In genomic region chr4:73704314-73705055, GRCh38 we compare ENCODE assay signal across 8 cellular contexts. TPM values are rescaled to one million over a fixed set of nuclear protein-coding genes. Genes with fewer than 3 reads are reported as not detected.
DNase-seq lines count a peak whose midpoint lies in the region; ATAC-seq, FAIRE-seq and TF ChIP-seq lines count a peak whose summit lies in the region.

No MANE protein-coding gene starts in this region.

- H3K4me3 ChIP-seq in SJCRH30 (no peak overlapping the region), fibroblast of pulmonary artery (replicated peaks; ENCODE audit: low read depth, low read length) (no peak overlapping the region), pancreas (no peak overlapping the region)

- H3K4me1 ChIP-seq in SJCRH30: peaks cover 44% of the 10 kb centered on the region
- H3K4me1 ChIP-seq in pancreas: peaks cover 3 to 24% (median 15%) of the 10 kb centered on the region in 3 donors

- H3K9me3 ChIP-seq in SJCRH30 (replicated peaks) (no peaks in the 10 kb centered on the region), pancreas (no peaks in the 10 kb centered on the region)

- H3K27ac ChIP-seq in SJCRH30 (peak overlapping the region; percentile 72), pancreas (peak overlapping the region in 2 of 4 donors; percentile 33 to 46)

- ATAC-seq in HG03196 (IDR thresholded peaks at IDR 0.05; ENCODE audit: unreplicated experiment) (peak; percentile 46), pancreas (peak; percentile 96 to 99 (median 98)), GM19395 (IDR thresholded peaks at IDR 0.05; ENCODE audit: unreplicated experiment) (no peak)

- no peaks in the 10 kb centered on the region for H3K36me3 ChIP-seq in SJCRH30
- H3K36me3 ChIP-seq in pancreas: no peaks in the 10 kb centered on the region

- FAIRE-seq in pancreas (lab: Jason Lieb, UNC): no peak

- intact Hi-C loops in pancreas (cut with DNase I): no loop called here

- H3K27me3 ChIP-seq in SJCRH30: no peaks in the 10 kb centered on the region
- no peaks in the 10 kb centered on the region for H3K27me3 ChIP-seq in pancreas

- WGBS in pancreas, 2 donors: 22 to 25% methylated on average over 9 of the region's 9 CpGs

- TF ChIP-seq CTCF in fibroblast of pulmonary artery (IDR thresholded peaks at IDR 0.05; ENCODE audit: low read length, missing control alignments) (no peak), pancreas (IDR thresholded peaks at IDR 0.05) (no peak)

- DNase-seq in AG20443 (ENCODE audit: low spot score) (peak; percentile 88), SJCRH30 (peak; percentile 46 to 79), fibroblast of pulmonary artery (ENCODE audit: low read depth) (peak; percentile 100), pancreas (peak in 4 of 6 donors; percentile 21 to 84 (median 73))
- no peak for DNase-seq in stimulated activated CD4-positive, alpha-beta T cell treated with anti-CD3 and anti-CD28 coated beads, Interleukin-12 subunit alpha, Interleukin-12 subunit beta, amount 100 ng/mL, for 4 hours
- DNase-seq in activated CD4-positive, alpha-beta T cell treated with anti-CD3 and anti-CD28 coated beads for 4 hours: no peak

RNA-seq across cellular contexts. Expression of gene CXCL8, which starts 35.9 kb away (rescaled TPM):
- 0.18 and 0.40 TPM in 2 replicates for total RNA-seq in SJCRH30 (2014; rRNA removed; shearing (Covaris generic))
- 10 to 100 TPM in 2 of 6 donors, 1 to 10 TPM in 2, under 1 TPM in 2; 0.37 to 43.2 (median 2.9) TPM for total RNA-seq in pancreas
- polyA plus RNA-seq in pancreas: 10 to 100 TPM in 1 of 2 donors, 1 to 10 TPM in 1; 1.9 to 13.6 TPM

Comparison
In these comparisons a context has a peak if more than half of its experiments do, and no peak if none do; other contexts are left out.
1. DNase-seq: peak in AG20443 (single experiment), SJCRH30 (2 of 2), fibroblast of pulmonary artery (single experiment) and pancreas (4 of 6); none in stimulated activated CD4-positive, alpha-beta T cell treated with anti-CD3 and anti-CD28 coated beads, Interleukin-12 subunit alpha, Interleukin-12 subunit beta, amount 100 ng/mL, for 4 hours (single experiment) and activated CD4-positive, alpha-beta T cell treated with anti-CD3 and anti-CD28 coated beads for 4 hours (0 of 2).